In genomic region chr2:230007931-230008707, GRCh38 we compare ENCODE assay signal across 1 cellular context.
TF ChIP-seq lines count a peak whose summit lies in the region.

No MANE protein-coding gene starts in this region.

TF ChIP-seq in SK-N-SH treated with all-trans-retinoic acid at 6 μM for 48 hours, 23 proteins besides CTCF, POLR2A, EP300 and RAD21 (continued from another document):
- TF ChIP-seq, protein P1, sequence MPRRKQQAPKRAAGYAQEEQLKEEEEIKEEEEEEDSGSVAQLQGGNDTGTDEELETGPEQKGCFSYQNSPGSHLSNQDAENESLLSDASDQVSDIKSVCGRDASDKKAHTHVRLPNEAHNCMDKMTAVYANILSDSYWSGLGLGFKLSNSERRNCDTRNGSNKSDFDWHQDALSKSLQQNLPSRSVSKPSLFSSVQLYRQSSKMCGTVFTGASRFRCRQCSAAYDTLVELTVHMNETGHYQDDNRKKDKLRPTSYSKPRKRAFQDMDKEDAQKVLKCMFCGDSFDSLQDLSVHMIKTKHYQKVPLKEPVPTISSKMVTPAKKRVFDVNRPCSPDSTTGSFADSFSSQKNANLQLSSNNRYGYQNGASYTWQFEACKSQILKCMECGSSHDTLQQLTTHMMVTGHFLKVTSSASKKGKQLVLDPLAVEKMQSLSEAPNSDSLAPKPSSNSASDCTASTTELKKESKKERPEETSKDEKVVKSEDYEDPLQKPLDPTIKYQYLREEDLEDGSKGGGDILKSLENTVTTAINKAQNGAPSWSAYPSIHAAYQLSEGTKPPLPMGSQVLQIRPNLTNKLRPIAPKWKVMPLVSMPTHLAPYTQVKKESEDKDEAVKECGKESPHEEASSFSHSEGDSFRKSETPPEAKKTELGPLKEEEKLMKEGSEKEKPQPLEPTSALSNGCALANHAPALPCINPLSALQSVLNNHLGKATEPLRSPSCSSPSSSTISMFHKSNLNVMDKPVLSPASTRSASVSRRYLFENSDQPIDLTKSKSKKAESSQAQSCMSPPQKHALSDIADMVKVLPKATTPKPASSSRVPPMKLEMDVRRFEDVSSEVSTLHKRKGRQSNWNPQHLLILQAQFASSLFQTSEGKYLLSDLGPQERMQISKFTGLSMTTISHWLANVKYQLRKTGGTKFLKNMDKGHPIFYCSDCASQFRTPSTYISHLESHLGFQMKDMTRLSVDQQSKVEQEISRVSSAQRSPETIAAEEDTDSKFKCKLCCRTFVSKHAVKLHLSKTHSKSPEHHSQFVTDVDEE (CRISPR knock-in tag; IDR thresholded peaks at IDR 0.05), result no peak
- TF ChIP-seq CSDC2 (CRISPR knock-in tag; IDR thresholded peaks at IDR 0.05), result no peak
- no peak for TF ChIP-seq ISL1 (CRISPR knock-in tag; IDR thresholded peaks at IDR 0.05)
- TF ChIP-seq TOX (CRISPR knock-in tag; IDR thresholded peaks at IDR 0.05; ENCODE audit: borderline replicate concordance), result no peak
- no peak for TF ChIP-seq PPARA (CRISPR knock-in tag; IDR thresholded peaks at IDR 0.05; ENCODE audit: borderline replicate concordance)
- TF ChIP-seq CSRNP3 (CRISPR knock-in tag; IDR thresholded peaks at IDR 0.05), result no peak
